ENCODE assay signal across 22 cellular contexts in genomic region chr1:221832617-221833016, GRCh38.
DNase-seq lines count a peak whose midpoint lies in the region; ATAC-seq and TF ChIP-seq lines count a peak whose summit lies in the region.
"Had no signal": no experiment of that assay in that cellular context is flagged by ENCODE, and none has a peak within 500 bp of the region (broad histone marks: within the 10 kb centered on the region; RNA-seq: fewer than 3 reads in every experiment).

No MANE protein-coding gene starts in this region.

- peak overlapping the region; percentile 50 for H3K4me2 ChIP-seq in mammary epithelial cell (ENCODE audit: insufficient read depth, low read depth, low read length)

- no peak overlapping the region for H3K4me3 Mint-ChIP-seq in immature natural killer cell
- no peak overlapping the region for H3K4me3 Mint-ChIP-seq in type B pancreatic cell
- H3K4me3 Mint-ChIP-seq: CD8-positive, alpha-beta T cell; nephron had no signal

- no peaks in the 10 kb centered on the region for H3K36me3 ChIP-seq in right atrium auricular region
- no peaks in the 10 kb centered on the region for H3K36me3 ChIP-seq in mammary epithelial cell (ENCODE audit: insufficient read depth, low read length)
- H3K36me3 ChIP-seq: SJSA1, uterus had no signal

- no peak for TF ChIP-seq CTCF in right atrium auricular region (IDR thresholded peaks at IDR 0.05)
- TF ChIP-seq CTCF in mammary epithelial cell (conservative IDR thresholded peaks at IDR 0.05 in 1 of 2, IDR thresholded peaks at IDR 0.05 in 1 of 2; ENCODE audit: extremely low read depth in 1 of 2, insufficient read depth in 1 of 2, low read depth in 1 of 2, low read length in 2 of 2), result no peak
- no peak for TF ChIP-seq CTCF in type B pancreatic cell (conservative IDR thresholded peaks at IDR 0.05)

- no peak overlapping the region for H2AFZ ChIP-seq in mammary epithelial cell (ENCODE audit: low read depth, low read length)

- no TSS peak for BruUV-seq in mammary epithelial cell (replicated peaks; lab: Mats Ljungman, UMichigan)

- H3K27ac ChIP-seq in right atrium auricular region (no peak overlapping the region), mammary epithelial cell (ENCODE audit: insufficient read depth, low read depth, low read length) (peak overlapping the region; percentile 79)
- H3K27ac ChIP-seq: psoas muscle, SJSA1, uterus had no signal

- peaks cover 0 to 2% (median 0%) of the 10 kb centered on the region in 6 donors for H3K9me3 Mint-ChIP-seq in immature natural killer cell
- H3K9me3 Mint-ChIP-seq in type B pancreatic cell, result no peaks in the 10 kb centered on the region
- H3K9me3 Mint-ChIP-seq: CD8-positive, alpha-beta T cell; nephron had no signal

- dilution Hi-C loops in mammary epithelial cell (cut with HindIII; ENCODE audit: low sequenced_read_pairs), result no loop called here

- H3K4me1 ChIP-seq in right atrium auricular region (no peaks in the 10 kb centered on the region), mammary epithelial cell (ENCODE audit: insufficient read depth, low read length) (peaks cover 73% of the 10 kb centered on the region)
- H3K4me1 ChIP-seq: uterus had no signal

- peak overlapping the region; percentile 70 for H3K9ac ChIP-seq in mammary epithelial cell (ENCODE audit: insufficient read depth, low read length)

- H3K27me3 ChIP-seq in right atrium auricular region (no peaks in the 10 kb centered on the region), mammary epithelial cell (ENCODE audit: insufficient read depth, low read length) (no peaks in the 10 kb centered on the region)
- H3K27me3 ChIP-seq: SJSA1, uterus had no signal

- peaks cover 2 to 4% (median 3%) of the 10 kb centered on the region in 3 donors for H3K27me3 Mint-ChIP-seq in immature natural killer cell (ENCODE audit: low read depth in 3 of 3)
- peaks cover 10% of the 10 kb centered on the region for H3K27me3 Mint-ChIP-seq in type B pancreatic cell

- DNase-seq in Right ventricle myocardium inferior (ENCODE audit: missing footprints), result no peak
- no peak for DNase-seq in right atrium auricular region (ENCODE audit: low spot score)
- DNase-seq in mammary epithelial cell, result peak; percentile 88
- DNase-seq in immature natural killer cell, result no peak
- no peak for DNase-seq in type B pancreatic cell (ENCODE audit: extremely low spot score, unreplicated experiment)
- DNase-seq: activated effector memory CD4-positive, alpha-beta T cell treated with Interleukin-2 at 50 U/mL for 16 hours; amniotic stem cell; CD8-positive, alpha-beta T cell; EL; Karpas-422; NCI-H1436 treated with DMSO at 0.1 percent for 48 hours; NCI-H510A; psoas muscle; stimulated activated naive CD8-positive, alpha-beta T cell treated with anti-CD3 and anti-CD28 coated beads, Interleukin-15, Interleukin-2, amounts not matched to agents 100 U/mL and 50 U/mL, for 24 hours; T-helper 9 cell; uterus had no signal

- H3K4me3 ChIP-seq in right atrium auricular region (no peak overlapping the region), mammary epithelial cell (replicated peaks in 1 of 3; ENCODE audit: insufficient read depth in 1 of 3, low read depth in 2 of 3, low read length in 3 of 3) (no peak overlapping the region)
- H3K4me3 ChIP-seq: lung, psoas muscle, SJSA1, uterus had no signal

- H3K36me3 Mint-ChIP-seq in immature natural killer cell, result no peaks in the 10 kb centered on the region
- no peaks in the 10 kb centered on the region for H3K36me3 Mint-ChIP-seq in type B pancreatic cell
- H3K36me3 Mint-ChIP-seq: CD8-positive, alpha-beta T cell had no signal

- WGBS in mammary epithelial cell (ENCODE audit: low coverage, missing lambda C conversion rate), result 0% methylated on average over 2 of the region's 2 CpGs

- in situ Hi-C loops in mammary epithelial cell (cut with MboI; ENCODE audit: low sequenced_read_pairs in 2 of 2), result no loop called here

- CTCF ChIA-PET in mammary epithelial cell (lab: Charles Lee; ENCODE audit: low non-redundant PET), result no interaction called here

- no peaks in the 10 kb centered on the region for H3K79me2 ChIP-seq in mammary epithelial cell (ENCODE audit: insufficient read depth, low read length)

- no peaks in the 10 kb centered on the region for H3K9me3 ChIP-seq in right atrium auricular region
- no peaks in the 10 kb centered on the region for H3K9me3 ChIP-seq in mammary epithelial cell (replicated peaks; ENCODE audit: insufficient read depth, low read length)
- H3K9me3 ChIP-seq: psoas muscle, SJSA1, uterus had no signal

- H3K27ac Mint-ChIP-seq in immature natural killer cell (peak overlapping the region in 4 of 6 donors; percentile 48 to 100 (median 96)), type B pancreatic cell (peak overlapping the region; percentile 72)
- H3K27ac Mint-ChIP-seq: CD8-positive, alpha-beta T cell had no signal

- H3K4me1 Mint-ChIP-seq in immature natural killer cell, result peaks cover 53 to 64% of the 10 kb centered on the region in 2 donors
- H3K4me1 Mint-ChIP-seq in type B pancreatic cell (ENCODE audit: unreplicated experiment), result peaks cover 7% of the 10 kb centered on the region
- H3K4me1 Mint-ChIP-seq: nephron had no signal

- H4K20me1 ChIP-seq in mammary epithelial cell (ENCODE audit: insufficient read depth, low read length), result no peaks in the 10 kb centered on the region

- ATAC-seq in Right ventricle myocardium inferior, result peak; percentile 76
- ATAC-seq in GM21619 (IDR thresholded peaks at IDR 0.05; ENCODE audit: unreplicated experiment), result no peak
- ATAC-seq in HG03521 (IDR thresholded peaks at IDR 0.05; ENCODE audit: unreplicated experiment), result no peak
- no peak for ATAC-seq in HG03442 (IDR thresholded peaks at IDR 0.05; ENCODE audit: unreplicated experiment)
- ATAC-seq: CD8-positive, alpha-beta T cell; psoas muscle; stimulated activated naive CD8-positive, alpha-beta T cell treated with anti-CD3 and anti-CD28 coated beads, Interleukin-15, Interleukin-2, amounts not matched to agents 100 U/mL and 50 U/mL, for 24 hours had no signal

- intact Hi-C loops in Right ventricle myocardium inferior (cut with DNase I) (loop anchor here (10.0 kb wide), 1 partner anchor 88 kb away; the partner anchor contains the start of gene DUSP10), mammary epithelial cell (cut with micrococcal nuclease) (loop anchor here (5.0 kb wide), 1 partner anchor 35 kb away; no protein-coding TSS in a partner anchor)
